Comparison of ENCODE assay signal across 14 cellular contexts in the genomic region with DNA sequence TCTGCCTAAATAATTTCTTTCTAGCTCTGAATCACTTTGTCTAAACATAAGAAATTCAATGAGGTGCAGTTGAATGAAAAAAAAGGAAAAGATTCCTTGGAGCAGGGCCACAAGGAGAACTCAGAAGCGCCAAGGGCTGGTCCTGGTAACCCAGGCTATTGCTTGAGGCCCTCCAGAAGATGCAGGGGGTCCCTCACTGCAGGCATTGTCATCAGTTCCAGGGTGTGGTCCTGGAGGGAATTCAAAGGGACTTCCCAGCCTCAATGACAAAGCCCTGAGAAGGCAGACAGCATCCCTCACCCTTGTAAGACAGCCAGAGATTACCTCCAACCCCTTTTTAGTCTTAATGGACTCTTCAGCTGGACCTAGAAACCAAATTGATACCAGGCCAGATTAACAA.
"Had no signal": no experiment of that assay in that cellular context is flagged by ENCODE, and none has a peak within 500 bp of the region (broad histone marks: within the 10 kb centered on the region; RNA-seq: fewer than 3 reads in every experiment).

No MANE protein-coding gene starts in this region.

- H3K4me3 Mint-ChIP-seq: activated CD4-positive, alpha-beta T cell treated with anti-CD3 and anti-CD28 coated beads, Interleukin-2, amount 10 ng/mL, durations not matched to agents 7 days and 5 days; activated CD8-positive, alpha-beta T cell treated with anti-CD3 and anti-CD28 coated beads, Interleukin-2, amount 10 ng/mL, durations not matched to agents 7 days and 5 days; activated naive CD4-positive, alpha-beta T cell treated with anti-CD3 and anti-CD28 coated beads, Interleukin-2, amount 50 U/mL, for 24 hours; natural killer cell; T-helper 1 cell treated with Interleukin-12 subunit alpha and Interleukin-12 subunit beta and Interleukin-4 antibody, amounts not matched to agents 30 μg/mL and 1 μg/mL, for 36 hours had no signal

- H3K9ac ChIP-seq: parathyroid adenoma had no signal

- H2AFZ ChIP-seq: parathyroid adenoma had no signal

- H3K4me1 Mint-ChIP-seq: activated CD4-positive, alpha-beta T cell treated with anti-CD3 and anti-CD28 coated beads, Interleukin-2, amount 10 ng/mL, durations not matched to agents 7 days and 5 days; activated naive CD4-positive, alpha-beta T cell treated with anti-CD3 and anti-CD28 coated beads, Interleukin-2, amount 50 U/mL, for 24 hours had no signal

- H3K4me2 ChIP-seq: smooth muscle cell had no signal

- H3K9me3 ChIP-seq: esophagus muscularis mucosa, neutrophil, right lobe of liver, upper lobe of right lung had no signal

- H3K27me3 Mint-ChIP-seq: activated CD4-positive, alpha-beta T cell treated with anti-CD3 and anti-CD28 coated beads, Interleukin-2, amount 10 ng/mL, durations not matched to agents 7 days and 5 days had no signal

- H3K27ac ChIP-seq: esophagus muscularis mucosa, neutrophil, parathyroid adenoma, right lobe of liver, upper lobe of right lung had no signal

- H3K36me3 ChIP-seq: right lobe of liver had no signal

- DNase-seq: activated CD4-positive, alpha-beta T cell treated with anti-CD3 and anti-CD28 coated beads, Interleukin-2, amount 10 ng/mL, durations not matched to agents 7 days and 5 days; activated CD8-positive, alpha-beta T cell treated with anti-CD3 and anti-CD28 coated beads, Interleukin-2, amount 10 ng/mL, durations not matched to agents 7 days and 5 days; activated gamma-delta T cell; effector CD8-positive, alpha-beta T cell; natural killer cell; right lobe of liver; stimulated activated CD4-positive, alpha-beta T cell treated with anti-CD3 and anti-CD28 coated beads, Interleukin-4, amount 100 ng/mL, for 1 hour; upper lobe of right lung had no signal

- H3K27ac Mint-ChIP-seq: activated CD4-positive, alpha-beta T cell treated with anti-CD3 and anti-CD28 coated beads, Interleukin-2, amount 10 ng/mL, durations not matched to agents 7 days and 5 days; activated CD8-positive, alpha-beta T cell treated with anti-CD3 and anti-CD28 coated beads, Interleukin-2, amount 10 ng/mL, durations not matched to agents 7 days and 5 days; activated naive CD4-positive, alpha-beta T cell treated with anti-CD3 and anti-CD28 coated beads, Interleukin-2, amount 50 U/mL, for 24 hours; natural killer cell; T-helper 1 cell treated with Interleukin-12 subunit alpha and Interleukin-12 subunit beta and Interleukin-4 antibody, amounts not matched to agents 30 μg/mL and 1 μg/mL, for 36 hours had no signal

- H3K79me2 ChIP-seq: parathyroid adenoma had no signal

- H3K4me1 ChIP-seq: esophagus muscularis mucosa, parathyroid adenoma, right lobe of liver, upper lobe of right lung had no signal

- H3K27me3 ChIP-seq: neutrophil, right lobe of liver, upper lobe of right lung had no signal

- H3K9me3 Mint-ChIP-seq: activated CD4-positive, alpha-beta T cell treated with anti-CD3 and anti-CD28 coated beads, Interleukin-2, amount 10 ng/mL, durations not matched to agents 7 days and 5 days; activated naive CD4-positive, alpha-beta T cell treated with anti-CD3 and anti-CD28 coated beads, Interleukin-2, amount 50 U/mL, for 24 hours; natural killer cell; T-helper 1 cell treated with Interleukin-12 subunit alpha and Interleukin-12 subunit beta and Interleukin-4 antibody, amounts not matched to agents 30 μg/mL and 1 μg/mL, for 36 hours had no signal

- H3K36me3 Mint-ChIP-seq: activated naive CD4-positive, alpha-beta T cell treated with anti-CD3 and anti-CD28 coated beads, Interleukin-2, amount 50 U/mL, for 24 hours had no signal

- H3K4me3 ChIP-seq: esophagus muscularis mucosa, right lobe of liver, smooth muscle cell, upper lobe of right lung had no signal
